ENCODE assay signal across 23 cellular contexts in the genomic region with DNA sequence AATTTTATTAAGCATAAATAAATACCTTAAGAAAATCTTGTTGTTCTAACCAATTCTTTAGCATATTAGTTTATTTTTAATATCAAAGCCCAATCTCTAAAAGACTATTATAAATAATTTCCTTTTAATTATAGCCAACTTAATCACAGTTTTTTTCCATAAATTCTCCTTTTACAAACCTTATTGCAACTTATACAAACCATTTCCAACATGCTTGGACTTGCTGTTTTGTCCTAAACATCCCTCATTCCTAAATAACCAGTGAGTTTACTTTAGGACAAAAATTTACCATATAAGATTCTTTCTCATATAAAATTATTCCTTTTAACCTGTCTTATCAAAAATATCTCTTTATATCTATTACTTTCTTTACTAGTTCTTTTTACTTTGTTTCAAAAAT. TPM values are rescaled to one million over a fixed set of nuclear protein-coding genes. Genes with fewer than 3 reads are reported as not detected.
A peak's percentile ranks its signal among the peaks of the same experiment; 100 is the strongest.
DNase-seq lines count a peak whose midpoint lies in the region; ATAC-seq and TF ChIP-seq lines count a peak whose summit lies in the region.
"Had no signal": no experiment of that assay in that cellular context is flagged by ENCODE, and none has a peak within 500 bp of the region (broad histone marks: within the 10 kb centered on the region; RNA-seq: fewer than 3 reads in every experiment).

No MANE protein-coding gene starts in this region.

- no peaks in the 10 kb centered on the region for H3K4me1 ChIP-seq in GM23338 (ENCODE audit: insufficient read depth)
- H3K4me1 ChIP-seq: BLaER1 treated with 17β-estradiol and CSF1 and Interleukin-3, amounts not matched to agents 10 nM and 100 nM; body of pancreas; SJCRH30; transverse colon had no signal

- H3K79me2 ChIP-seq in GM23338 (replicated peaks; ENCODE audit: insufficient read depth), result no peaks in the 10 kb centered on the region

- no peaks in the 10 kb centered on the region for H3K4me1 Mint-ChIP-seq in GM23338
- H3K4me1 Mint-ChIP-seq: activated CD4-positive, alpha-beta T cell treated with anti-CD3 and anti-CD28 coated beads, Interleukin-2, amount 10 ng/mL, durations not matched to agents 24 days and 14 days; natural killer cell had no signal

- H3K9me3 Mint-ChIP-seq in GM23338, result peaks cover 30% of the 10 kb centered on the region
- H3K9me3 Mint-ChIP-seq: natural killer cell had no signal

- TF ChIP-seq CTCF in GM23338 (conservative IDR thresholded peaks at IDR 0.05; ENCODE audit: low read depth in 2 of 2), result no peak
- TF ChIP-seq CTCF in GM10266 (IDR thresholded peaks at IDR 0.05; ENCODE audit: control insufficient read depth, insufficient read depth, low read depth, missing control alignments), result no peak

- H3F3A ChIP-seq in GM23338 (replicated peaks; ENCODE audit: low read depth), result no peaks in the 10 kb centered on the region

- H3K4me2 ChIP-seq in GM23338, result no peak overlapping the region
- H3K4me2 ChIP-seq: BLaER1 treated with 17β-estradiol and CSF1 and Interleukin-3, amounts not matched to agents 10 nM and 100 nM had no signal

- H3K27me3 Mint-ChIP-seq in GM23338 (ENCODE audit: insufficient read depth, low read depth, poor library complexity), result peaks cover 4% of the 10 kb centered on the region

- H3K9me2 ChIP-seq in GM23338 (ENCODE audit: insufficient read depth), result 0 out of 2 replicates have a peak, but pooled peaks cover 7% of the 10 kb centered on the region

- H3K4me3 ChIP-seq in GM23338, result no peak overlapping the region
- H3K4me3 ChIP-seq: BLaER1 treated with 17β-estradiol and CSF1 and Interleukin-3, amounts not matched to agents 10 nM and 100 nM; body of pancreas; GM23248; SJCRH30; transverse colon had no signal

- H3K4me3 Mint-ChIP-seq in GM23338, result no peak overlapping the region
- H3K4me3 Mint-ChIP-seq: activated CD4-positive, alpha-beta T cell treated with anti-CD3 and anti-CD28 coated beads, Interleukin-2, amount 10 ng/mL, durations not matched to agents 24 days and 14 days; natural killer cell had no signal

- H3K27me3 ChIP-seq in GM23338 (ENCODE audit: insufficient read depth), result no peaks in the 10 kb centered on the region
- H3K27me3 ChIP-seq: BLaER1 treated with 17β-estradiol and CSF1 and Interleukin-3, amounts not matched to agents 10 nM and 100 nM; body of pancreas; SJCRH30; transverse colon had no signal

- peaks cover 9% of the 10 kb centered on the region; the same call in 1 of the 2 replicates for H3K36me3 ChIP-seq in GM23338 (ENCODE audit: insufficient read depth)
- H3K36me3 ChIP-seq: SJCRH30, transverse colon had no signal

- H3K27ac Mint-ChIP-seq in GM23338, result no peak overlapping the region
- H3K27ac Mint-ChIP-seq: activated CD4-positive, alpha-beta T cell treated with anti-CD3 and anti-CD28 coated beads, Interleukin-2, amount 10 ng/mL, durations not matched to agents 24 days and 14 days; natural killer cell had no signal

- no peak overlapping the region for H3K27ac ChIP-seq in GM23338 (ENCODE audit: low read depth)
- H3K27ac ChIP-seq: BLaER1 treated with 17β-estradiol and CSF1 and Interleukin-3, amounts not matched to agents 10 nM and 100 nM; body of pancreas; GM23248; SJCRH30; transverse colon had no signal

- H4K20me1 ChIP-seq in GM23338 (replicated peaks; ENCODE audit: insufficient read depth), result no peaks in the 10 kb centered on the region
- H4K20me1 ChIP-seq: BLaER1 treated with 17β-estradiol and CSF1 and Interleukin-3, amounts not matched to agents 10 nM and 100 nM had no signal

- ATAC-seq in GM23338, result no peak
- ATAC-seq: body of pancreas, natural killer cell had no signal

- H2AFZ ChIP-seq in GM23338, result no peak overlapping the region
- H2AFZ ChIP-seq: GM23248 had no signal

- DNase-seq in NCI-H1694 (lab: John Stamatoyannopoulos, UW) (peak; percentile 3), NCI-H1694 treated with DMSO at 0.1 percent for 48 hours (lab: John Stamatoyannopoulos, UW) (no peak), GM23338 (ENCODE audit: low spot score) (peak; percentile 60), RPMI7951 (ENCODE audit: low read depth) (peak; percentile 7), left kidney (ENCODE audit: low read depth, low spot score) (peak; percentile 15), kidney tubule cell (ENCODE audit: low spot score) (no peak), GM10266 (ENCODE audit: extremely low spot score) (no peak)
- DNase-seq in stimulated activated naive CD4-positive, alpha-beta T cell treated with Interleukin-2 at 50 U/mL for 16 hours (lab: John Stamatoyannopoulos, UW), result no peak
- DNase-seq: activated CD4-positive, alpha-beta T cell treated with anti-CD3 and anti-CD28 coated beads, Interleukin-2, amount 10 ng/mL, durations not matched to agents 24 days and 14 days; activated gamma-delta T cell; activated T-cell treated with anti-CD3 and anti-CD28 coated beads, Interleukin-2, amount 50 U/mL, for 1 hour; body of pancreas; cerebellar nuclear complex; GM23248; islet precursor cell; midbrain; natural killer cell; NCI-H2107; NCI-H510A treated with DMSO at 0.1 percent for 48 hours; small intestine; transverse colon had no signal

- peaks cover 22% of the 10 kb centered on the region; the same call in 2 of the 3 replicates for H3K36me3 Mint-ChIP-seq in GM23338 (ENCODE audit: low read depth)
- H3K36me3 Mint-ChIP-seq: natural killer cell had no signal

TF ChIP-seq in GM23338, 12 proteins besides CTCF, POLR2A, EP300 and RAD21:
- TF ChIP-seq ZNF331 (CRISPR knock-in tag; IDR thresholded peaks at IDR 0.05; ENCODE audit: low read depth) (no peak), EZH2 (IDR thresholded peaks at IDR 0.05; ENCODE audit: low read depth, unreplicated experiment) (no peak), JUNB (IDR thresholded peaks at IDR 0.05; ENCODE audit: unreplicated experiment) (no peak), EZH2phosphoT487 (IDR thresholded peaks at IDR 0.05; ENCODE audit: unreplicated experiment) (no peak), STAT1 (IDR thresholded peaks at IDR 0.05; ENCODE audit: unreplicated experiment) (no peak)
- TF ChIP-seq, protein P1, sequence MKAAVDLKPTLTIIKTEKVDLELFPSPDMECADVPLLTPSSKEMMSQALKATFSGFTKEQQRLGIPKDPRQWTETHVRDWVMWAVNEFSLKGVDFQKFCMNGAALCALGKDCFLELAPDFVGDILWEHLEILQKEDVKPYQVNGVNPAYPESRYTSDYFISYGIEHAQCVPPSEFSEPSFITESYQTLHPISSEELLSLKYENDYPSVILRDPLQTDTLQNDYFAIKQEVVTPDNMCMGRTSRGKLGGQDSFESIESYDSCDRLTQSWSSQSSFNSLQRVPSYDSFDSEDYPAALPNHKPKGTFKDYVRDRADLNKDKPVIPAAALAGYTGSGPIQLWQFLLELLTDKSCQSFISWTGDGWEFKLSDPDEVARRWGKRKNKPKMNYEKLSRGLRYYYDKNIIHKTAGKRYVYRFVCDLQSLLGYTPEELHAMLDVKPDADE (IDR thresholded peaks at IDR 0.05), result no peak
- TF ChIP-seq, protein P2, sequence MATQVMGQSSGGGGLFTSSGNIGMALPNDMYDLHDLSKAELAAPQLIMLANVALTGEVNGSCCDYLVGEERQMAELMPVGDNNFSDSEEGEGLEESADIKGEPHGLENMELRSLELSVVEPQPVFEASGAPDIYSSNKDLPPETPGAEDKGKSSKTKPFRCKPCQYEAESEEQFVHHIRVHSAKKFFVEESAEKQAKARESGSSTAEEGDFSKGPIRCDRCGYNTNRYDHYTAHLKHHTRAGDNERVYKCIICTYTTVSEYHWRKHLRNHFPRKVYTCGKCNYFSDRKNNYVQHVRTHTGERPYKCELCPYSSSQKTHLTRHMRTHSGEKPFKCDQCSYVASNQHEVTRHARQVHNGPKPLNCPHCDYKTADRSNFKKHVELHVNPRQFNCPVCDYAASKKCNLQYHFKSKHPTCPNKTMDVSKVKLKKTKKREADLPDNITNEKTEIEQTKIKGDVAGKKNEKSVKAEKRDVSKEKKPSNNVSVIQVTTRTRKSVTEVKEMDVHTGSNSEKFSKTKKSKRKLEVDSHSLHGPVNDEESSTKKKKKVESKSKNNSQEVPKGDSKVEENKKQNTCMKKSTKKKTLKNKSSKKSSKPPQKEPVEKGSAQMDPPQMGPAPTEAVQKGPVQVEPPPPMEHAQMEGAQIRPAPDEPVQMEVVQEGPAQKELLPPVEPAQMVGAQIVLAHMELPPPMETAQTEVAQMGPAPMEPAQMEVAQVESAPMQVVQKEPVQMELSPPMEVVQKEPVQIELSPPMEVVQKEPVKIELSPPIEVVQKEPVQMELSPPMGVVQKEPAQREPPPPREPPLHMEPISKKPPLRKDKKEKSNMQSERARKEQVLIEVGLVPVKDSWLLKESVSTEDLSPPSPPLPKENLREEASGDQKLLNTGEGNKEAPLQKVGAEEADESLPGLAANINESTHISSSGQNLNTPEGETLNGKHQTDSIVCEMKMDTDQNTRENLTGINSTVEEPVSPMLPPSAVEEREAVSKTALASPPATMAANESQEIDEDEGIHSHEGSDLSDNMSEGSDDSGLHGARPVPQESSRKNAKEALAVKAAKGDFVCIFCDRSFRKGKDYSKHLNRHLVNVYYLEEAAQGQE (IDR thresholded peaks at IDR 0.05; ENCODE audit: unreplicated experiment), result no peak

RNA-seq across cellular contexts. Expression of a gene that starts 25.2 kb away (rescaled TPM):
- total RNA-seq in GM23338 (2014; rRNA removed; shearing (Covaris generic)), result 70.1 and 95.4 TPM in 2 replicates
- 100 and 121 TPM in 2 replicates for polyA plus RNA-seq in GM23338 (2016; fragmentation: Nextera tagmentation; extraction: Ambion mirVana)
- total RNA-seq in RPMI7951 (2014; rRNA removed; shearing (Covaris generic)), result 123 and 125 TPM in 2 replicates

Comparison
In these comparisons a context has a peak if more than half of its experiments do, and no peak if none do; other contexts are left out.
1. DNase-seq: peak in NCI-H1694 (single experiment), GM23338 (single experiment), RPMI7951 (single experiment) and left kidney (single experiment); none in NCI-H1694 treated with DMSO at 0.1 percent for 48 hours (single experiment), kidney tubule cell (single experiment), GM10266 (single experiment) and stimulated activated naive CD4-positive, alpha-beta T cell treated with Interleukin-2 at 50 U/mL for 16 hours (single experiment).